ENCODE assay signal across 8 cellular contexts in genomic region chr3:15768421-15769255, GRCh38. TPM values are rescaled to one million over a fixed set of nuclear protein-coding genes. Genes with fewer than 3 reads are reported as not detected.
DNase-seq lines count a peak whose midpoint lies in the region; ATAC-seq and TF ChIP-seq lines count a peak whose summit lies in the region.

No MANE protein-coding gene starts in this region.

- H3K27me3 ChIP-seq in naive thymus-derived CD4-positive, alpha-beta T cell (ENCODE audit: control insufficient read depth in 2 of 2, insufficient read depth in 2 of 2, low read length in 2 of 2): no peaks in the 10 kb centered on the region

- no peak for TF ChIP-seq CTCF in cardiac fibroblast (IDR thresholded peaks at IDR 0.05; ENCODE audit: low read depth, low read length)

- peaks cover 4 to 23% of the 10 kb centered on the region in 2 donors for H3K36me3 Mint-ChIP-seq in activated T-cell treated with anti-CD3 and anti-CD28 coated beads, Interleukin-2, amount 50 U/mL, for 72 hours (ENCODE audit: insufficient read depth in 2 of 2)
- H3K36me3 Mint-ChIP-seq in naive thymus-derived CD4-positive, alpha-beta T cell: peaks cover 6 to 40% (median 37%) of the 10 kb centered on the region in 5 donors

- peak; percentile 91 to 99 for ATAC-seq in activated T-cell treated with anti-CD3 and anti-CD28 coated beads, Interleukin-2, amount 50 U/mL, for 72 hours (replicated peaks in 1 of 2)
- peak; percentile 88 for ATAC-seq in HG02678 (IDR thresholded peaks at IDR 0.05; ENCODE audit: unreplicated experiment)
- peak; percentile 63 for ATAC-seq in naive thymus-derived CD4-positive, alpha-beta T cell

- POLR2A ChIA-PET in naive thymus-derived CD4-positive, alpha-beta T cell (lab: Charles Lee): no interaction called here

- H3K27ac Mint-ChIP-seq in activated T-cell treated with anti-CD3 and anti-CD28 coated beads, Interleukin-2, amount 50 U/mL, for 72 hours: peak overlapping the region; percentile 95
- peak overlapping the region in 1 of 9 donors; percentile 73 for H3K27ac Mint-ChIP-seq in naive thymus-derived CD4-positive, alpha-beta T cell

- CTCF ChIA-PET in naive thymus-derived CD4-positive, alpha-beta T cell (lab: Charles Lee): no interaction called here

- intact Hi-C loops in naive thymus-derived CD4-positive, alpha-beta T cell (cut with micrococcal nuclease): no loop called here

- H3K4me1 ChIP-seq in naive thymus-derived CD4-positive, alpha-beta T cell (ENCODE audit: control insufficient read depth in 2 of 2, insufficient read depth in 2 of 2, low read length in 2 of 2): no peaks in the 10 kb centered on the region

- H3K4me3 ChIP-seq in cardiac fibroblast (replicated peaks in 1 of 2; ENCODE audit: low read depth in 2 of 2, low read length in 2 of 2): no peak overlapping the region
- H3K4me3 ChIP-seq in naive thymus-derived CD4-positive, alpha-beta T cell (ENCODE audit: low read length): no peak overlapping the region

- DNase-seq in activated T-cell treated with anti-CD3 and anti-CD28 coated beads, Interleukin-2, amount 50 U/mL, for 72 hours: no peak
- DNase-seq in activated T-cell treated with anti-CD3 and anti-CD28 coated beads, Interleukin-2, amount 50 U/mL, for 48 hours: no peak
- DNase-seq in NCI-H226 (peak; percentile 94), cardiac fibroblast (ENCODE audit: low read depth in 2 of 2) (peak; percentile 94 to 97), NAMALWA (ENCODE audit: low spot score) (no peak), NCI-H1105 treated with DMSO at 0.1 percent for 48 hours (lab: John Stamatoyannopoulos, UW) (no peak)
- no peak for DNase-seq in naive thymus-derived CD4-positive, alpha-beta T cell

- H3K9me3 ChIP-seq in naive thymus-derived CD4-positive, alpha-beta T cell (ENCODE audit: control insufficient read depth in 2 of 3, low read length in 3 of 3): no peaks in the 10 kb centered on the region

- no peaks in the 10 kb centered on the region for H3K9me3 Mint-ChIP-seq in activated T-cell treated with anti-CD3 and anti-CD28 coated beads, Interleukin-2, amount 50 U/mL, for 72 hours
- peaks cover 0 to 3% (median 0%) of the 10 kb centered on the region in 11 donors for H3K9me3 Mint-ChIP-seq in naive thymus-derived CD4-positive, alpha-beta T cell

- H3K36me3 ChIP-seq in naive thymus-derived CD4-positive, alpha-beta T cell (ENCODE audit: control insufficient read depth in 2 of 3, insufficient read depth in 3 of 3, low read length in 3 of 3): no peaks in the 10 kb centered on the region

- peak overlapping the region; percentile 72 for H3K4me3 Mint-ChIP-seq in activated T-cell treated with anti-CD3 and anti-CD28 coated beads, Interleukin-2, amount 50 U/mL, for 72 hours
- peak overlapping the region in 1 of 10 donors; percentile 39 for H3K4me3 Mint-ChIP-seq in naive thymus-derived CD4-positive, alpha-beta T cell

- no peaks in the 10 kb centered on the region for H3K27me3 Mint-ChIP-seq in activated T-cell treated with anti-CD3 and anti-CD28 coated beads, Interleukin-2, amount 50 U/mL, for 72 hours (ENCODE audit: low read depth)
- H3K27me3 Mint-ChIP-seq in naive thymus-derived CD4-positive, alpha-beta T cell: no peaks in the 10 kb centered on the region

- no peak overlapping the region for H3K27ac ChIP-seq in naive thymus-derived CD4-positive, alpha-beta T cell (ENCODE audit: low read depth, low read length)

- peaks cover 59% of the 10 kb centered on the region for H3K4me1 Mint-ChIP-seq in activated T-cell treated with anti-CD3 and anti-CD28 coated beads, Interleukin-2, amount 50 U/mL, for 72 hours (ENCODE audit: low read depth)
- H3K4me1 Mint-ChIP-seq in naive thymus-derived CD4-positive, alpha-beta T cell: peaks cover 8 to 30% (median 21%) of the 10 kb centered on the region in 7 donors

RNA-seq across cellular contexts. Expression of gene ANKRD28, which starts 29.1 kb away (rescaled TPM):
- 10 to 100 TPM; 45.3 to 46.1 TPM for total RNA-seq in activated T-cell treated with anti-CD3 and anti-CD28 coated beads, Interleukin-2, amount 50 U/mL, for 72 hours
- total RNA-seq in naive thymus-derived CD4-positive, alpha-beta T cell: 10 to 100 TPM; 27.4 to 70.4 (median 43.2) TPM
- polyA plus RNA-seq in naive thymus-derived CD4-positive, alpha-beta T cell: 10 to 100 TPM in 1 of 2 donors, 1 to 10 TPM in 1; 8.7 to 10.7 TPM

Comparison
In these comparisons a context has a peak if more than half of its experiments do, and no peak if none do; other contexts are left out.
1. DNase-seq: peak in NCI-H226 (single experiment) and cardiac fibroblast (2 of 2); none in activated T-cell treated with anti-CD3 and anti-CD28 coated beads, Interleukin-2, amount 50 U/mL, for 72 hours (0 of 2), activated T-cell treated with anti-CD3 and anti-CD28 coated beads, Interleukin-2, amount 50 U/mL, for 48 hours (0 of 2), naive thymus-derived CD4-positive, alpha-beta T cell (0 of 9), NAMALWA (single experiment) and NCI-H1105 treated with DMSO at 0.1 percent for 48 hours (single experiment).
2. Peak in every context shown above with its lines, with median percentiles within 50 percentile points of each other: ATAC-seq.